Comparison of ENCODE assay signal across 19 cellular contexts in the genomic region with DNA sequence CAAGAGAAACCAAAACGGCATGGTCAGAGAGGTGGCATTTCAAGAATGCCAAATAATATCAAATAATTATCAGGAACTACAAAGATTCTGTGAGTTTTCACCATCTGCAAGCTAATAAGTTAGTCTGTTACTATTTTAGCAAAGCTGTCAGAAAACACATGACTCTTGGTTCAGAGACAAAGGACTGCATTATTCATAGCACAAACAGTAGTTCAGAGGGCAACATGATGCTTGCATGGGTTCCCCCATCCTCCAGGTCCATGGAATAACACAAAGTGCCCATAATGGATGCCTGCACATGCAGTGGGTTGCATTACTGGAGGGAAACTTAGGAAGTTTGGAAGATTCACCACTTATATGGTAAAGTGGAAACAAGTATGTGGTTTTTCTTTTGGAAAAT.
DNase-seq lines count a peak whose midpoint lies in the region; ATAC-seq, FAIRE-seq and TF ChIP-seq lines count a peak whose summit lies in the region.
"Had no signal": no experiment of that assay in that cellular context is flagged by ENCODE, and none has a peak within 500 bp of the region (broad histone marks: within the 10 kb centered on the region; RNA-seq: fewer than 3 reads in every experiment).

No MANE protein-coding gene starts in this region.

- no peaks in the 10 kb centered on the region for H3K4me1 ChIP-seq in gastroesophageal sphincter
- H3K4me1 ChIP-seq: Caco-2, HAP-1 had no signal

- no peak for TF ChIP-seq CTCF in AG10803 (conservative IDR thresholded peaks at IDR 0.05; ENCODE audit: low read length)
- no peak for TF ChIP-seq CTCF in retinal pigment epithelial cell (conservative IDR thresholded peaks at IDR 0.05; ENCODE audit: low read depth, low read length)
- TF ChIP-seq CTCF in gastroesophageal sphincter (IDR thresholded peaks at IDR 0.05), result no peak

- H3K4me3 ChIP-seq in AG10803 (ENCODE audit: low read length) (no peak overlapping the region), retinal pigment epithelial cell (ENCODE audit: low read length) (no peak overlapping the region), gastroesophageal sphincter (no peak overlapping the region)
- H3K4me3 ChIP-seq: HAP-1 had no signal

- H3K27me3 ChIP-seq in gastroesophageal sphincter, result no peaks in the 10 kb centered on the region

- H3K9me3 ChIP-seq in gastroesophageal sphincter, result no peaks in the 10 kb centered on the region
- H3K9me3 ChIP-seq: Caco-2, HAP-1 had no signal

- in situ Hi-C loops in SK-MEL-5 (cut with HindIII; ENCODE audit: low pct_unique_long_range_greater_than_20kb, low sequenced_read_pairs), result no loop called here

- 38 to 58% methylated on average over 1 of the region's 1 CpG for WGBS in gastroesophageal sphincter (ENCODE audit: low coverage in 1 of 2), 2 donors

- no peaks in the 10 kb centered on the region for H3K36me3 ChIP-seq in gastroesophageal sphincter
- H3K36me3 ChIP-seq: HAP-1 had no signal

- TF ChIP-seq EP300 in gastroesophageal sphincter (IDR thresholded peaks at IDR 0.05), result no peak

- TF ChIP-seq POLR2A in gastroesophageal sphincter (IDR thresholded peaks at IDR 0.05), result no peak

- no peak overlapping the region for H3K27ac ChIP-seq in gastroesophageal sphincter

- no peak for ATAC-seq in HG02870 (IDR thresholded peaks at IDR 0.05; ENCODE audit: unreplicated experiment)
- ATAC-seq in gastroesophageal sphincter, result no peak
- no peak for ATAC-seq in GM21447 (IDR thresholded peaks at IDR 0.05; ENCODE audit: unreplicated experiment)

- DNase-seq in AG10803 (ENCODE audit: low read depth) (peak; percentile 3), SK-MEL-5 (ENCODE audit: low read depth, low spot score) (peak; percentile 29), medulla oblongata (ENCODE audit: extremely low spot score) (peak; percentile 38), retinal pigment epithelial cell (ENCODE audit: low read depth) (peak; percentile 46), urothelium cell line (ENCODE audit: low spot score) (no peak)
- DNase-seq: AML-193, Caco-2, DMS153, Karpas-422, MM.1S, NCI-H1105, NCI-H1694 treated with DMSO at 0.1 percent for 48 hours, NCI-H226, NCI-H524 treated with DMSO at 0.1 percent for 48 hours had no signal

- no peak for FAIRE-seq in urothelium cell line (lab: Jason Lieb, UNC)
- FAIRE-seq: A204.1 had no signal
